9 cellular contexts compared by ENCODE assay signal in the genomic region with DNA sequence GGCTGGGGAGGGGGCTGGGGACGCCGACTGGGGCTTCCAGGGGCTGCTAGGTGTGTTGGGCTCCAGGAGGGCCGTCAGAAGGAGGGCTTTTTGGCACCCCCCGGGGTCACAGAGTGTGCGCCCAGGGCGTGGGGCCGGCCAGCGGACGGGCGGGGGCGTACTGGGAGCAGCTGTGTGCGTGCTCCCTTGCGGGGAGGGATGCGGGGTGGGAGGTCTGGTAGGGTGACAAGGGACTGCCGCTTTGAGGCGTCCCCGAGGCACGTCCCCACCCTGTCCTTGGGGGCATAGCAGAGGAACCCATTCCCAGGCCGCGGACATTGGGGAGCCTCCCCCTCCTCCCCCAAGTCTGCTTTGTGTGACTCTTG. TPM values are rescaled to one million over a fixed set of nuclear protein-coding genes. Genes with fewer than 3 reads are reported as not detected.
DNase-seq lines count a peak whose midpoint lies in the region; ATAC-seq and TF ChIP-seq lines count a peak whose summit lies in the region.
"Had no signal": no experiment of that assay in that cellular context is flagged by ENCODE, and none has a peak within 500 bp of the region (broad histone marks: within the 10 kb centered on the region; RNA-seq: fewer than 3 reads in every experiment).

No MANE protein-coding gene starts in this region.

- peaks cover 11% of the 10 kb centered on the region for H3K27me3 ChIP-seq in CD8-positive, alpha-beta T cell (ENCODE audit: insufficient read depth, low read length)
- no peaks in the 10 kb centered on the region for H3K27me3 ChIP-seq in KMS-11 (ENCODE audit: insufficient read depth, low read depth)
- H3K27me3 ChIP-seq in esophagus squamous epithelium, result peaks cover 0 to 39% (median 7%) of the 10 kb centered on the region in 4 donors

- peak overlapping the region; percentile 41; the same call in 1 of the 2 replicates for H3K9ac ChIP-seq in KMS-11

- peak overlapping the region; percentile 71 for H3K4me3 Mint-ChIP-seq in CD8-positive, alpha-beta T cell
- H3K4me3 Mint-ChIP-seq in progenitor cell of endocrine pancreas (ENCODE audit: low read depth), result peak overlapping the region; percentile 58

- H3K27ac ChIP-seq in CD8-positive, alpha-beta T cell (ENCODE audit: low read depth, low read length), result no peak overlapping the region
- H3K27ac ChIP-seq in KMS-11 (no peak overlapping the region), esophagus squamous epithelium (no peak overlapping the region)

- peaks cover 31% of the 10 kb centered on the region for H3K27me3 Mint-ChIP-seq in CD8-positive, alpha-beta T cell (ENCODE audit: low read depth)
- H3K27me3 Mint-ChIP-seq in progenitor cell of endocrine pancreas, result peaks cover 42% of the 10 kb centered on the region

- CTCF ChIA-PET in CD8-positive, alpha-beta T cell (lab: Charles Lee), result interaction anchor here (2.4 kb wide), 1 partner anchor 56 kb away, joined by 8 read pairs; no protein-coding TSS in a partner anchor

- DNase-seq in CD8-positive, alpha-beta T cell, result no peak
- DNase-seq in esophagus squamous epithelium (lab: John Stamatoyannopoulos, UW) (no peak), progenitor cell of endocrine pancreas (ENCODE audit: low spot score, unreplicated experiment) (no peak), SIG-M5 (lab: John Stamatoyannopoulos, UW) (no peak), GM20000 (ENCODE audit: low spot score) (no peak)
- DNase-seq: NCI-H510A treated with DMSO at 0.1 percent for 48 hours had no signal

- TF ChIP-seq CTCF in CD8-positive, alpha-beta T cell (IDR thresholded peaks at IDR 0.05), result no peak
- no peak for TF ChIP-seq CTCF in KMS-11 (conservative IDR thresholded peaks at IDR 0.05; ENCODE audit: low read depth, low read length)
- TF ChIP-seq CTCF in esophagus squamous epithelium (IDR thresholded peaks at IDR 0.05), result no peak
- no peak for TF ChIP-seq CTCF in progenitor cell of endocrine pancreas (IDR thresholded peaks at IDR 0.05; ENCODE audit: unreplicated experiment)
- TF ChIP-seq CTCF in GM20000 (IDR thresholded peaks at IDR 0.05; ENCODE audit: extremely low read depth, missing control alignments), result no peak

- H3K36me3 Mint-ChIP-seq in CD8-positive, alpha-beta T cell, result no peaks in the 10 kb centered on the region
- H3K36me3 Mint-ChIP-seq in progenitor cell of endocrine pancreas (ENCODE audit: insufficient read depth), result no peaks in the 10 kb centered on the region

- H3K4me1 ChIP-seq in CD8-positive, alpha-beta T cell (ENCODE audit: insufficient read depth, low read length), result peaks cover 31% of the 10 kb centered on the region
- H3K4me1 ChIP-seq in KMS-11 (ENCODE audit: low read depth, poor library complexity, severe bottlenecking), result peaks cover 73% of the 10 kb centered on the region
- peaks cover 31 to 78% (median 38%) of the 10 kb centered on the region in 3 donors for H3K4me1 ChIP-seq in esophagus squamous epithelium

- no peak for TF ChIP-seq POLR2A in esophagus squamous epithelium (IDR thresholded peaks at IDR 0.05)

- peaks cover 7% of the 10 kb centered on the region; the same call in 1 of the 2 replicates for H3K79me2 ChIP-seq in KMS-11 (ENCODE audit: insufficient read depth, low read depth)

- no peaks in the 10 kb centered on the region for H3K9me3 Mint-ChIP-seq in CD8-positive, alpha-beta T cell
- H3K9me3 Mint-ChIP-seq in progenitor cell of endocrine pancreas (ENCODE audit: low read depth), result no peaks in the 10 kb centered on the region

- POLR2A ChIA-PET in CD8-positive, alpha-beta T cell (lab: Charles Lee), result no interaction called here

- 10% methylated on average over 7 of the region's 20 CpGs; no CpG with 5 or more reads in 1 of the 2 donors for WGBS in esophagus squamous epithelium, 2 donors

- H3K27ac Mint-ChIP-seq in CD8-positive, alpha-beta T cell, result no peak overlapping the region
- no peak overlapping the region for H3K27ac Mint-ChIP-seq in progenitor cell of endocrine pancreas

- H3K4me1 Mint-ChIP-seq in CD8-positive, alpha-beta T cell (ENCODE audit: low read depth), result peaks cover 29% of the 10 kb centered on the region
- peaks cover 12% of the 10 kb centered on the region for H3K4me1 Mint-ChIP-seq in progenitor cell of endocrine pancreas (ENCODE audit: low read depth)

- H3K36me3 ChIP-seq in CD8-positive, alpha-beta T cell (ENCODE audit: insufficient read depth, low read length), result no peaks in the 10 kb centered on the region
- H3K36me3 ChIP-seq in KMS-11 (ENCODE audit: insufficient read depth) (no peaks in the 10 kb centered on the region), esophagus squamous epithelium (no peaks in the 10 kb centered on the region)

- peak overlapping the region; percentile 52 for H3K4me3 ChIP-seq in CD8-positive, alpha-beta T cell (ENCODE audit: low read depth, low read length)
- H3K4me3 ChIP-seq in KMS-11 (IDR thresholded peaks at IDR 0.05; ENCODE audit: insufficient read depth, low read depth, low read length) (peak overlapping the region; percentile 27), esophagus squamous epithelium (peak overlapping the region in 3 of 4 donors; percentile 50 to 72 (median 71))

- peak overlapping the region; percentile 88 for H3K4me2 ChIP-seq in KMS-11

- H3K9me3 ChIP-seq in CD8-positive, alpha-beta T cell (ENCODE audit: low read length), result no peaks in the 10 kb centered on the region
- H3K9me3 ChIP-seq in esophagus squamous epithelium, result no peaks in the 10 kb centered on the region

- no peak for ATAC-seq in CD8-positive, alpha-beta T cell
- ATAC-seq in HG02973 (IDR thresholded peaks at IDR 0.05; ENCODE audit: unreplicated experiment), result no peak
- ATAC-seq in HG03175 (IDR thresholded peaks at IDR 0.05; ENCODE audit: unreplicated experiment), result no peak

- H2AFZ ChIP-seq in KMS-11 (ENCODE audit: low read depth), result peak overlapping the region; percentile 52; the same call in 1 of the 2 replicates

- H4K20me1 ChIP-seq in KMS-11 (ENCODE audit: insufficient read depth), result no peaks in the 10 kb centered on the region

- intact Hi-C loops in CD8-positive, alpha-beta T cell (cut with DNase I, micrococcal nuclease), result loop anchor here (5.0 to 10.0 kb wide), 6 partner anchors 302 to 1452 kb away; a partner anchor contains a TSS
- intact Hi-C loops in esophagus squamous epithelium (cut with DNase I), result no loop called here

RNA-seq across cellular contexts. Expression of a gene that starts 1.1 kb away (rescaled TPM):
- total RNA-seq in CD8-positive, alpha-beta T cell, result 1 to 10 TPM; 1.4 to 1.7 TPM
- total RNA-seq in esophagus squamous epithelium (under 1 TPM in 3 of 4 donors, not detected in 1; 0.18 to 0.53 (median 0.38) TPM), progenitor cell of endocrine pancreas (2.8 and 2.9 TPM in 2 replicates)
